Comparison of ENCODE assay signal across 13 cellular contexts in the genomic region with DNA sequence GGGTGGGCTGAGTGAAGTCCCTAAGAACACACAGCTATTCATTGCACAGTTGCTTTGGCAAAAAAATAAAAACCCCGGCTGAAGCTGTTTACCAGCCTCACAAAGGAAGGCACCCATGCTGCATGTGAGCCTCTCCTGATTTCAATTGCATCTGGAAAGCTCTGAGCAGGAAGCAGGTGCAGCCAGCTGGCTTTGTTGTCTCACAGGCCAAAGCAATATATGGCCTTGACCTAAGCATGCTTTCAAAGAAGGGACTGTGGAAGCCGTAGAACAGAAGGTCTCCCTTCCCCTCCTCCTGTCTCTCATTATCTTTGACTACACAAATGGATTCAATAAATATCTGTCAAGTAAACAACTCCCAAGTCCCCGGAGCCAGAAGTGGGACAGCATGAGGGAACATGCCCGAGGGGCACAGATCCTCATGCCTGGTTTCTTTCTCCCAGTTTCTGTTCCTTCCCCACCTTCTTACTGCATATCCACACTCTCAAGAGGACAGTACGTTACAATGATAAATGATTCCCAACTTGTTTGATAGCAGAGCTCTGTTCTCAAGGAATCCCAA. TPM values are rescaled to one million over a fixed set of nuclear protein-coding genes. Genes with fewer than 3 reads are reported as not detected.
DNase-seq lines count a peak whose midpoint lies in the region; ATAC-seq and TF ChIP-seq lines count a peak whose summit lies in the region.
"Had no signal": no experiment of that assay in that cellular context is flagged by ENCODE, and none has a peak within 500 bp of the region (broad histone marks: within the 10 kb centered on the region; RNA-seq: fewer than 3 reads in every experiment).

No MANE protein-coding gene starts in this region.

- H4K91ac ChIP-seq in H9 (ENCODE audit: insufficient read length, low read depth, low read length), result no peak overlapping the region

- H3K79me2 ChIP-seq in H9 (ENCODE audit: insufficient read depth, low read length), result no peaks in the 10 kb centered on the region

- no peaks in the 10 kb centered on the region for H3K4me1 ChIP-seq in H9 (ENCODE audit: insufficient read depth, low read length)
- H3K4me1 ChIP-seq in foreskin keratinocyte, result no peaks in the 10 kb centered on the region

- ATAC-seq in HG03354 (IDR thresholded peaks at IDR 0.05; ENCODE audit: poor library complexity, severe bottlenecking, unreplicated experiment), result no peak
- no peak for ATAC-seq in foreskin keratinocyte
- no peak for ATAC-seq in HG03196 (IDR thresholded peaks at IDR 0.05; ENCODE audit: unreplicated experiment)
- ATAC-seq: left lobe of liver, T-helper 17 cell had no signal

- peak overlapping the region; percentile 20; the same call in 1 of the 2 replicates for H3K14ac ChIP-seq in H9 (ENCODE audit: insufficient read depth, low read length)

- no peak overlapping the region for H2BK12ac ChIP-seq in H9 (ENCODE audit: insufficient read length, low read depth, low read length)

- no peaks in the 10 kb centered on the region for H3K36me3 Mint-ChIP-seq in H9 (ENCODE audit: insufficient read depth in 1 of 3, low read depth in 3 of 3)
- H3K36me3 Mint-ChIP-seq: activated naive CD8-positive, alpha-beta T cell; CD4-positive, CD25-positive, alpha-beta regulatory T cell had no signal

- H2AFZ ChIP-seq in H9 (ENCODE audit: low read length), result no peak overlapping the region

- no peaks in the 10 kb centered on the region for H3K27me3 ChIP-seq in H9 (ENCODE audit: insufficient read depth, low read length)
- H3K27me3 ChIP-seq in foreskin keratinocyte, result no peaks in the 10 kb centered on the region

- H3K4me2 ChIP-seq in H9 (ENCODE audit: insufficient read depth, insufficient read length, low read length), result no peak overlapping the region

- no peaks in the 10 kb centered on the region for H3K79me1 ChIP-seq in H9 (ENCODE audit: insufficient read depth, low read depth, low read length, poor library complexity, severe bottlenecking)

- H3K9ac ChIP-seq in H9 (ENCODE audit: extremely low read depth, insufficient read length, low read length), result no peak overlapping the region

- H3K4ac ChIP-seq in H9 (ENCODE audit: low read depth, low read length), result no peak overlapping the region

- WGBS in H9 (ENCODE audit: extremely low coverage, insufficient read length, low lambda C conversion rate), result no CpG with 5 or more reads among the region's 5 CpGs

- H3K9me3 Mint-ChIP-seq in H9, result no peaks in the 10 kb centered on the region

- H2BK20ac ChIP-seq in H9 (ENCODE audit: low read depth, low read length, poor library complexity, severe bottlenecking), result no peak overlapping the region

- no peaks in the 10 kb centered on the region for H3K23me2 ChIP-seq in H9 (ENCODE audit: insufficient read length, low read depth, low read length, poor library complexity, severe bottlenecking)

- H2BK5ac ChIP-seq in H9 (ENCODE audit: insufficient read length, low read length), result no peak overlapping the region

- H4K8ac ChIP-seq in H9 (replicated peaks; ENCODE audit: insufficient read length, low read depth, low read length), result no peak overlapping the region

- DNase-seq in H9 (no peak), NCI-H2081 (lab: John Stamatoyannopoulos, UW) (peak; percentile 66 to 92), NCI-H748 treated with DMSO at 0.1 percent for 48 hours (lab: John Stamatoyannopoulos, UW) (peak; percentile 98), retina (peak; percentile 44), foreskin keratinocyte (no peak)
- DNase-seq: CD4-positive, CD25-positive, alpha-beta regulatory T cell; T-helper 17 cell had no signal

- H3K27me3 Mint-ChIP-seq in H9 (ENCODE audit: low read depth), result no peaks in the 10 kb centered on the region
- H3K27me3 Mint-ChIP-seq: activated naive CD8-positive, alpha-beta T cell; CD4-positive, CD25-positive, alpha-beta regulatory T cell had no signal

- no peak overlapping the region for H3K4me3 Mint-ChIP-seq in H9
- H3K4me3 Mint-ChIP-seq: activated naive CD8-positive, alpha-beta T cell; CD4-positive, CD25-positive, alpha-beta regulatory T cell; T-helper 17 cell had no signal

- H3K18ac ChIP-seq in H9 (ENCODE audit: insufficient read length, low read depth, low read length), result no peak overlapping the region

- no peak overlapping the region for H2BK120ac ChIP-seq in H9 (ENCODE audit: low read depth, low read length, poor library complexity, severe bottlenecking)

- no peak overlapping the region for H3K56ac ChIP-seq in H9 (ENCODE audit: insufficient read length, low read depth, low read length)

- H3K9me3 ChIP-seq in H9 (ENCODE audit: control insufficient read depth, low read depth, low read length), result no peaks in the 10 kb centered on the region

- H2AK5ac ChIP-seq in H9 (ENCODE audit: insufficient read length, low read length), result no peak overlapping the region

- H4K20me1 ChIP-seq in H9 (ENCODE audit: control insufficient read depth, insufficient read depth, insufficient read length), result no peaks in the 10 kb centered on the region

- TF ChIP-seq CTCF in H9 (conservative IDR thresholded peaks at IDR 0.05) (no peak), foreskin keratinocyte (conservative IDR thresholded peaks at IDR 0.05) (no peak)

- H3K4me1 Mint-ChIP-seq in H9, result peaks cover 0 to 5% of the 10 kb centered on the region in 2 experiments; a peak in 3 of 4 replicates
- H3K4me1 Mint-ChIP-seq: CD4-positive, CD25-positive, alpha-beta regulatory T cell; T-helper 17 cell had no signal

- no peak overlapping the region for H3K23ac ChIP-seq in H9 (ENCODE audit: insufficient read length, low read depth, low read length)

- no peak overlapping the region for H2BK15ac ChIP-seq in H9 (ENCODE audit: low read depth, low read length)

- 0 out of 7 replicates have a peak overlapping the region, but pooled peaks of 1 of the 3 experiments have one; percentile 60 for H3K27ac Mint-ChIP-seq in H9
- H3K27ac Mint-ChIP-seq: activated naive CD8-positive, alpha-beta T cell; CD4-positive, CD25-positive, alpha-beta regulatory T cell; T-helper 17 cell had no signal

- H3T11ph ChIP-seq in H9 (ENCODE audit: low read length), result no peak overlapping the region

- no peak overlapping the region for H4K5ac ChIP-seq in H9 (ENCODE audit: insufficient read length, low read depth, low read length)

- no peak overlapping the region for H3K27ac ChIP-seq in H9 (ENCODE audit: insufficient read length, low read depth, low read length)
- H3K27ac ChIP-seq in foreskin keratinocyte, result no peak overlapping the region

RNA-seq across cellular contexts. Expression of a gene that starts 57.2 kb away (rescaled TPM):
- total RNA-seq in H9 (2021), result 1.5 and 2.8 TPM in 2 replicates
- not detected in 2 replicates for total RNA-seq in foreskin keratinocyte
- not detected in 2 replicates for polyA plus RNA-seq in foreskin keratinocyte
- total RNA-seq: CD4-positive, CD25-positive, alpha-beta regulatory T cell; pulmonary artery endothelial cell; RPMI7951; T-helper 17 cell had no signal
- polyA plus RNA-seq: CD4-positive, CD25-positive, alpha-beta regulatory T cell had no signal

Comparison
In these comparisons a context has a peak if more than half of its experiments do, and no peak if none do; other contexts are left out.
1. DNase-seq: peak in NCI-H2081 (2 of 2), NCI-H748 treated with DMSO at 0.1 percent for 48 hours (single experiment) and retina (single experiment); none in H9 (single experiment) and foreskin keratinocyte (0 of 2).